ENCODE assay signal across 8 cellular contexts in genomic region chr9:130172161-130172857, GRCh38. TPM values are rescaled to one million over a fixed set of nuclear protein-coding genes. Genes with fewer than 3 reads are reported as not detected.
DNase-seq lines count a peak whose midpoint lies in the region; ATAC-seq and TF ChIP-seq lines count a peak whose summit lies in the region.

NCS1 (plus strand) TSS chr9:130172404; CDS start chr9:130172664, 260 bp downstream.

- peaks cover 15% of the 10 kb centered on the region for H3K4me1 Mint-ChIP-seq in type B pancreatic cell (ENCODE audit: unreplicated experiment)

- TF ChIP-seq CTCF in AG04449 (IDR thresholded peaks at IDR 0.05; ENCODE audit: insufficient read depth, low read length, missing control alignments) (no peak), HL-60 (IDR thresholded peaks at IDR 0.05; ENCODE audit: insufficient read depth, low read length) (no peak), heart right ventricle (IDR thresholded peaks at IDR 0.05) (peak in 1 of 9 donors; percentile 5), parathyroid adenoma (IDR thresholded peaks at IDR 0.05) (no peak), type B pancreatic cell (conservative IDR thresholded peaks at IDR 0.05) (no peak)

- H3K27me3 ChIP-seq in HL-60 (ENCODE audit: insufficient read depth, poor library complexity, severe bottlenecking) (peaks cover 30% of the 10 kb centered on the region), heart right ventricle (peaks cover 0 to 32% (median 6%) of the 10 kb centered on the region in 7 donors), parathyroid adenoma (ENCODE audit: control insufficient read depth, insufficient read depth, low read length) (no peaks in the 10 kb centered on the region)

- H3K4me1 ChIP-seq in heart right ventricle (peaks cover 0 to 19% (median 9%) of the 10 kb centered on the region in 9 donors), parathyroid adenoma (no peaks in the 10 kb centered on the region)

- CTCF ChIA-PET in AG04449 (lab: Yijun Ruan, JAX) = interaction anchor here (1.3 kb wide), 1 partner anchor 64 kb away, joined by 3 read pairs; no protein-coding TSS in a partner anchor

- H3K9me3 Mint-ChIP-seq in type B pancreatic cell = no peaks in the 10 kb centered on the region

- POLR2A ChIA-PET in AG04449 (lab: Yijun Ruan, JAX) = no interaction called here

- H3K9me3 ChIP-seq in SK-N-MC (ENCODE audit: low read depth, low read length) (no peaks in the 10 kb centered on the region), heart right ventricle (no peaks in the 10 kb centered on the region), parathyroid adenoma (ENCODE audit: control insufficient read depth, low read length) (no peaks in the 10 kb centered on the region)

- H3K36me3 Mint-ChIP-seq in type B pancreatic cell = no peaks in the 10 kb centered on the region

- H3K4me3 ChIP-seq in AG04449 (ENCODE audit: low read depth, low read length) (peak within 1 kb of the TSS; percentile 74), HL-60 (replicated peaks; ENCODE audit: insufficient read depth, low read length) (peak within 1 kb of the TSS; percentile 17), SK-N-MC (peak within 1 kb of the TSS; percentile 88), heart right ventricle (peak within 1 kb of the TSS; percentile 28 to 62 (median 57)), parathyroid adenoma (ENCODE audit: low read depth, low read length) (peak within 1 kb of the TSS; percentile 20)

- H3K27ac ChIP-seq in HL-60 (replicated peaks) = no peak within 1 kb of the TSS
- no peak within 1 kb of the TSS for H3K27ac ChIP-seq in SK-N-MC
- H3K27ac ChIP-seq in heart right ventricle = peak within 1 kb of the TSS in 4 of 10 donors; percentile 25 to 66 (median 39)
- no peak within 1 kb of the TSS for H3K27ac ChIP-seq in parathyroid adenoma

- H3K27ac Mint-ChIP-seq in type B pancreatic cell = peak within 1 kb of the TSS; percentile 70

- 0% methylated on average over 23 to 93 of the region's 101 CpGs for WGBS in heart right ventricle, 2 donors

- intact Hi-C loops in heart right ventricle (cut with DNase I) = no loop called here

- peak within 1 kb of the TSS; percentile 69 for H3K4me2 ChIP-seq in parathyroid adenoma (ENCODE audit: low read length)

- peaks cover 14% of the 10 kb centered on the region; the same call in 1 of the 2 replicates for H3K36me3 ChIP-seq in SK-N-MC (ENCODE audit: insufficient read depth, low read length)
- no peaks in the 10 kb centered on the region for H3K36me3 ChIP-seq in heart right ventricle
- no peaks in the 10 kb centered on the region for H3K36me3 ChIP-seq in parathyroid adenoma (ENCODE audit: control insufficient read depth, insufficient read depth, low read length)

- peak within 1 kb of the TSS; percentile 71 for H3K9ac ChIP-seq in SK-N-MC (ENCODE audit: insufficient read length)
- H3K9ac ChIP-seq in parathyroid adenoma = no peak within 1 kb of the TSS

- ATAC-seq in heart right ventricle = peak; percentile 72 to 93 (median 86)

- peak within 1 kb of the TSS; percentile 89 for H3K4me3 Mint-ChIP-seq in type B pancreatic cell

- DNase-seq in AG04449 (ENCODE audit: low read depth, low spot score) = no peak
- DNase-seq in HL-60 (ENCODE audit: low read depth in 1 of 2, low spot score in 1 of 2) = peak; percentile 16 to 28
- no peak for DNase-seq in SK-N-MC (ENCODE audit: low read depth, low spot score)
- DNase-seq in amygdala (lab: John Stamatoyannopoulos, UW) = peak in 48 of 56 donors; percentile 18 to 86 (median 70)
- peak; percentile 64 to 77 for DNase-seq in heart right ventricle
- peak; percentile 81 for DNase-seq in type B pancreatic cell (ENCODE audit: extremely low spot score, unreplicated experiment)
- DNase-seq in NK-92 (lab: John Stamatoyannopoulos, UW; ENCODE audit: unreplicated experiment) = no peak

- H3K27me3 Mint-ChIP-seq in type B pancreatic cell = peaks cover 6% of the 10 kb centered on the region

- peak within 1 kb of the TSS; percentile 70 for H2AFZ ChIP-seq in parathyroid adenoma

- H3K79me2 ChIP-seq in parathyroid adenoma = no peaks in the 10 kb centered on the region

RNA-seq across cellular contexts. Expression of gene NCS1, which starts in this region (rescaled TPM):
- total RNA-seq in heart right ventricle = 10 to 100 TPM in 3 of 10 donors, 1 to 10 TPM in 7; 3.6 to 16.2 (median 7.0) TPM
- 1 to 10 TPM; 2.0 to 8.0 TPM for polyA plus RNA-seq in heart right ventricle
- 22.2 and 32.8 TPM in 2 replicates for total RNA-seq in type B pancreatic cell (ENCODE audit: low replicate concordance)

Comparison
In these comparisons a context has a peak if more than half of its experiments do, and no peak if none do; other contexts are left out.
1. DNase-seq: peak in HL-60 (2 of 2), amygdala (48 of 56), heart right ventricle (2 of 2) and type B pancreatic cell (single experiment); none in AG04449 (single experiment), SK-N-MC (single experiment) and NK-92 (single experiment).
2. H3K4me3 ChIP-seq: peak in every context shown above with its lines; median percentile 88 in SK-N-MC; 74 in AG04449; 57 in heart right ventricle; 20 in parathyroid adenoma; 17 in HL-60.